In the genomic region with DNA sequence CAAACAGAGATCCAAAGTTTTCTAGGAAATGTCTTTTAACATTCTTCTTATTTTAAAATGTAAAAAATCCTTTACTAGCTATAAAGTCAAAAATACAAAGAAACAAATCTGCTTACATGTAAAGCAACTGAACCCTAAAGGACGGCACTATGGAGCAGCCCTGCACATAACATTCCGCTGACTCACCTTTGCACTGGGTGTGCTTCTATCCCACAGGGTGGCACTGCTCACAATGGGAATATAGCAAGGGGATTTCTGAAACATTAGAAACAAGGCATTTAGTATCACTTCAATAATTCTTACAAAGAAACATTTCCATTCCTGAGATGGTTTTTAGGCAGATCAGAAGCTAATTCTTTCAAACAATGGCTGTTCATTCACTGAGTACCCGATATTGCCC, we compare ENCODE assay signal across 12 cellular contexts.
DNase-seq lines count a peak whose midpoint lies in the region; TF ChIP-seq lines count a peak whose summit lies in the region.
"Had no signal": no experiment of that assay in that cellular context is flagged by ENCODE, and none has a peak within 500 bp of the region (broad histone marks: within the 10 kb centered on the region; RNA-seq: fewer than 3 reads in every experiment).

No MANE protein-coding gene starts in this region.

- no peak overlapping the region for H3K4me2 ChIP-seq in osteoblast (ENCODE audit: insufficient read depth, low read length)

- H3K27me3 ChIP-seq in MG63 (no peaks in the 10 kb centered on the region; the same call in 1 of the 2 replicates), left ventricle myocardium inferior (ENCODE audit: low read depth) (no peaks in the 10 kb centered on the region), osteoblast (ENCODE audit: insufficient read depth, low read length) (no peaks in the 10 kb centered on the region)
- H3K27me3 ChIP-seq: gastroesophageal sphincter had no signal

- no peaks in the 10 kb centered on the region for H3K9me3 ChIP-seq in MG63
- no peaks in the 10 kb centered on the region for H3K9me3 ChIP-seq in left ventricle myocardium inferior (replicated peaks)
- peaks cover 3% of the 10 kb centered on the region for H3K9me3 ChIP-seq in osteoblast (ENCODE audit: low read depth, low read length)
- H3K9me3 ChIP-seq: gastroesophageal sphincter had no signal

- H3K4me3 ChIP-seq in MG63 (no peak overlapping the region), left ventricle myocardium inferior (no peak overlapping the region), osteoblast (ENCODE audit: insufficient read depth, low read length) (no peak overlapping the region)
- H3K4me3 ChIP-seq: gastroesophageal sphincter had no signal

- no peaks in the 10 kb centered on the region for H3K4me1 ChIP-seq in left ventricle myocardium inferior
- no peaks in the 10 kb centered on the region for H3K4me1 ChIP-seq in osteoblast (ENCODE audit: insufficient read depth, low read length)
- H3K4me1 ChIP-seq: gastroesophageal sphincter had no signal

- DNase-seq in stimulated activated CD4-positive, alpha-beta T cell treated with anti-CD3 and anti-CD28 coated beads, Interleukin-2, amount 100 ng/mL, for 4 hours (ENCODE audit: low read depth) = peak; percentile 4
- no peak for DNase-seq in stimulated activated CD4-positive, alpha-beta T cell treated with anti-CD3 and anti-CD28 coated beads, Interleukin-4, amount 100 ng/mL, for 1 hour
- DNase-seq in MG63 (peak; percentile 30), astrocyte of the hippocampus (ENCODE audit: low read depth, low spot score) (peak; percentile 64), activated T-cell treated with anti-CD3 and anti-CD28 coated beads for 4 hours (no peak), left ventricle myocardium inferior (no peak), germinal center (ENCODE audit: low spot score) (no peak), osteoblast (ENCODE audit: insufficient read length, low spot score, missing footprints) (no peak)
- DNase-seq: activated naive CD8-positive, alpha-beta T cell treated with anti-CD3 and anti-CD28 coated beads for 36 hours; NCI-H446; stimulated activated CD4-positive, alpha-beta T cell treated with anti-CD3 and anti-CD28 coated beads, Interleukin-4, amount 100 ng/mL, for 4 hours had no signal

- H4K20me1 ChIP-seq in osteoblast (ENCODE audit: insufficient read depth, low read length) = no peaks in the 10 kb centered on the region

- TF ChIP-seq CTCF in left ventricle myocardium inferior (IDR thresholded peaks at IDR 0.05; ENCODE audit: borderline replicate concordance) (no peak), osteoblast (IDR thresholded peaks at IDR 0.05; ENCODE audit: extremely low read depth, low read depth, low read length) (no peak)

- no peak overlapping the region for H2AFZ ChIP-seq in osteoblast (ENCODE audit: low read length)

- H3K27ac ChIP-seq in left ventricle myocardium inferior (replicated peaks) = no peak overlapping the region
- H3K27ac ChIP-seq in osteoblast (ENCODE audit: low read depth, low read length) = no peak overlapping the region
- H3K27ac ChIP-seq: gastroesophageal sphincter had no signal

- no peaks in the 10 kb centered on the region for H3K79me2 ChIP-seq in osteoblast (ENCODE audit: insufficient read depth, low read length)

- intact Hi-C loops in left ventricle myocardium inferior (cut with micrococcal nuclease) = no loop called here

- no peaks in the 10 kb centered on the region for H3K36me3 ChIP-seq in MG63
- no peaks in the 10 kb centered on the region for H3K36me3 ChIP-seq in left ventricle myocardium inferior
- H3K36me3 ChIP-seq in osteoblast (ENCODE audit: insufficient read depth, low read length) = no peaks in the 10 kb centered on the region
- H3K36me3 ChIP-seq: gastroesophageal sphincter had no signal

Comparison
In these comparisons a context has a peak if more than half of its experiments do, and no peak if none do; other contexts are left out.
1. DNase-seq: peak in stimulated activated CD4-positive, alpha-beta T cell treated with anti-CD3 and anti-CD28 coated beads, Interleukin-2, amount 100 ng/mL, for 4 hours (single experiment), MG63 (single experiment) and astrocyte of the hippocampus (single experiment); none in stimulated activated CD4-positive, alpha-beta T cell treated with anti-CD3 and anti-CD28 coated beads, Interleukin-4, amount 100 ng/mL, for 1 hour (single experiment), activated T-cell treated with anti-CD3 and anti-CD28 coated beads for 4 hours (single experiment), left ventricle myocardium inferior (single experiment), germinal center (single experiment) and osteoblast (single experiment).